In genomic region chr11:63838682-63839507, GRCh38 we compare ENCODE assay signal across 8 cellular contexts. TPM values are rescaled to one million over a fixed set of nuclear protein-coding genes. Genes with fewer than 3 reads are reported as not detected.
A peak's percentile ranks its signal among the peaks of the same experiment; 100 is the strongest.
DNase-seq lines count a peak whose midpoint lies in the region; ATAC-seq and TF ChIP-seq lines count a peak whose summit lies in the region.

Gene MARK2, plus strand, starts transcription at chr11:63839110. Its CDS starts 397 bp downstream, at chr11:63839507.

- CTCF ChIA-PET in PC-9 (lab: Charles Lee), result interaction anchor here (0.6 to 4.4 kb wide), 6 partner anchors 24 to 123 kb away, joined by 5 to 35 read pairs (median 8); no protein-coding TSS in a partner anchor

- no peaks in the 10 kb centered on the region for H3K9me3 ChIP-seq in PC-9 (ENCODE audit: insufficient read depth, low read depth)

- peaks cover 37% of the 10 kb centered on the region for H3F3A ChIP-seq in PC-9 (ENCODE audit: insufficient read depth, low read depth)

- no peaks in the 10 kb centered on the region for H3K27me3 ChIP-seq in PC-9 (ENCODE audit: insufficient read depth, low read depth)

- no peaks in the 10 kb centered on the region for H3K9me2 ChIP-seq in PC-9 (ENCODE audit: insufficient read depth)

- peak within 1 kb of the TSS; percentile 99 for H3K4me2 ChIP-seq in PC-9

- ATAC-seq in GM21619 (IDR thresholded peaks at IDR 0.05; ENCODE audit: unreplicated experiment), result peak; percentile 70

- H4K20me1 ChIP-seq in PC-9 (ENCODE audit: insufficient read depth), result peaks cover 43% of the 10 kb centered on the region

- H3K4me3 ChIP-seq in Jurkat, Clone E6-1 (ENCODE audit: low read length), result peak within 1 kb of the TSS; percentile 91
- peak within 1 kb of the TSS; percentile 90 for H3K4me3 ChIP-seq in PC-9

- H3K36me3 ChIP-seq in PC-9 (ENCODE audit: low read depth), result peaks cover 10% of the 10 kb centered on the region; the same call in 1 of the 2 replicates

- peaks cover 47% of the 10 kb centered on the region for H3K79me2 ChIP-seq in PC-9 (ENCODE audit: low read depth)

- peak within 1 kb of the TSS; percentile 63 for H2AFZ ChIP-seq in PC-9

- intact Hi-C loops in PC-9 (cut with micrococcal nuclease; ENCODE audit: unreplicated experiment), result loop anchor here (1.0 to 10.0 kb wide), 2 partner anchors 309 to 466 kb away; partner anchors contain the start of genes CATSPERZ and ESRRA

- H3K27ac ChIP-seq in PC-9, result peak within 1 kb of the TSS; percentile 39
- peak within 1 kb of the TSS; percentile 80 for H3K27ac ChIP-seq in epithelial cell of prostate

- peak; percentile 98 for DNase-seq in DMS153 (lab: John Stamatoyannopoulos, UW)
- DNase-seq in Jurkat, Clone E6-1 (ENCODE audit: low read depth, low spot score), result peak; percentile 97
- DNase-seq in PC-9, result peak; percentile 96 to 99
- peak; percentile 100 for DNase-seq in activated T-cell treated with anti-CD3 and anti-CD28 coated beads, Interleukin-2, amount 50 U/mL, for 1 hour
- DNase-seq in epithelial cell of prostate (ENCODE audit: low read depth, low spot score), result peak; percentile 80
- DNase-seq in mucosa of gallbladder (ENCODE audit: low spot score), result peak; percentile 99
- DNase-seq in stimulated activated CD8-positive, alpha-beta memory T cell treated with anti-CD3 and anti-CD28 coated beads, Interleukin-4, amount 100 ng/mL, for 4 hours (ENCODE audit: low read depth in 2 of 2, low spot score in 1 of 2), result peak; percentile 98 to 100

- TSS peak; percentile 16 for BruUV-seq in PC-9 (replicated peaks; lab: Mats Ljungman, UMichigan)

- no peak for TF ChIP-seq CTCF in PC-9 (conservative IDR thresholded peaks at IDR 0.05)

- H3K4me1 ChIP-seq in PC-9 (replicated peaks; ENCODE audit: insufficient read depth), result peaks cover 53% of the 10 kb centered on the region

- POLR2A ChIA-PET in PC-9 (lab: Charles Lee; ENCODE audit: unreplicated experiment), result interaction anchor here (0.5 to 0.8 kb wide), 8 partner anchors 14 to 996 kb away, joined by 3 to 10 read pairs (median 4); partner anchors contain the start of gene NAA40

RNA-seq across cellular contexts. Expression of gene MARK2, which starts in this region (rescaled TPM):
- polyA plus RNA-seq in Jurkat, Clone E6-1 (2012; ENCODE audit: insufficient read depth, insufficient read length), result 21.7 TPM
- total RNA-seq in PC-9 (2021) (53.8 and 65.0 TPM in 2 replicates), mucosa of gallbladder (65.0 TPM)

Comparison
In these comparisons a context has a peak if more than half of its experiments do, and no peak if none do; other contexts are left out.
1. Peak in every context shown above with its lines: DNase-seq, ATAC-seq, H3K4me3 ChIP-seq and H3K27ac ChIP-seq.